ENCODE assay signal across 25 cellular contexts in the genomic region with DNA sequence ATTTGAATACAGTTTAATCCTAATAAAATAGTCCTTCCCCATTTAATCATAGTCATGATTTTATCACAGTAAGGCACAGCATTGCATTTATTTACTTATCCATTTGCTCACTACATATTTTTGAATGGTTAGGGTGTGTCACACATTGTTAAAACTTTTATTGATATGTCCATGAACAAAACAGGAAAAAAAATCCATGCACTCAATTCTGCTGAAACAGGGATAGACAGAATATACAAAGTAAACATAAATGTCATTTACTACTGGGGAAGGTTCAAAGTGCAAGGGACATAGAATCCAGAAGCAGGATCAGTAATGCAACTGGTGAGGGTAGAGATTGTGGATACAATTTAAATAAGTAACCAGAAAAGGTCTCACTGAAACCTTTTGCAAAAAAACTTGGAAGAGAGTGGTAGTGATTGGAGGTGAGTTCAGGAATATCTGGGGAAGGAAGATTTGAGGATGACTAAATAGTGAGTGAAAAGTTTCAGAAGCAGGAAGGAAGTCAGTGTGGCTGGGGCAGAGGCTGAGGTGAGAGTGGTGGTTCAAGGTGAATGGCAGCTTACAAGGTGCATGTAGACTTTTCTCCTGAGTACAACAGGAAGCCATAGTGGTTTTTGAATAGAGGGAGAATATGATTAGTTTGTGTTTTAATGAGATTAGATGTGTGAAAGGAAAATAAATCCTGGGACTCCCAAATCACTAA.
DNase-seq lines count a peak whose midpoint lies in the region; ATAC-seq, FAIRE-seq and TF ChIP-seq lines count a peak whose summit lies in the region.
"Had no signal": no experiment of that assay in that cellular context is flagged by ENCODE, and none has a peak within 500 bp of the region (broad histone marks: within the 10 kb centered on the region; RNA-seq: fewer than 3 reads in every experiment).

No MANE protein-coding gene starts in this region.

- H4K20me1 ChIP-seq in H1 (replicated peaks in 1 of 2; ENCODE audit: control insufficient read depth in 1 of 2, insufficient read depth in 2 of 2, low read length in 2 of 2) (no peaks in the 10 kb centered on the region), SK-N-SH (ENCODE audit: insufficient read depth) (no peaks in the 10 kb centered on the region)
- H4K20me1 ChIP-seq: BLaER1 had no signal

- H3K4me2 ChIP-seq in H1 (ENCODE audit: insufficient read depth in 1 of 2, low read depth in 2 of 2, low read length in 2 of 2) (no peak overlapping the region), SK-N-SH (no peak overlapping the region)
- H3K4me2 ChIP-seq: BLaER1, GM23338 had no signal

- H2AK5ac ChIP-seq in H1 (ENCODE audit: low read depth, low read length) = no peak overlapping the region

- H3K36me3 ChIP-seq in H1 (ENCODE audit: control insufficient read depth in 2 of 4, insufficient read depth in 4 of 4, low read length in 3 of 4) (no peaks in the 10 kb centered on the region), right lobe of liver (no peaks in the 10 kb centered on the region), SK-N-SH (replicated peaks in 1 of 2; ENCODE audit: control insufficient read depth in 1 of 2, insufficient read depth in 2 of 2, low read length in 1 of 2) (no peaks in the 10 kb centered on the region)
- H3K36me3 ChIP-seq: BLaER1 had no signal

- no peak overlapping the region for H4K91ac ChIP-seq in H1 (replicated peaks; ENCODE audit: insufficient read length, low read length)

- H3K9me2 ChIP-seq in SK-N-SH = no peaks in the 10 kb centered on the region

- H3K27me3 ChIP-seq in H1 (replicated peaks in 1 of 4; ENCODE audit: control insufficient read depth in 3 of 4, extremely low read depth in 1 of 4, insufficient read depth in 3 of 4, low read length in 3 of 4) (no peaks in the 10 kb centered on the region), right lobe of liver (no peaks in the 10 kb centered on the region), SK-N-SH (ENCODE audit: insufficient read depth) (no peaks in the 10 kb centered on the region)
- H3K27me3 ChIP-seq: BLaER1 had no signal

- H3K18ac ChIP-seq in H1 (ENCODE audit: extremely low read depth, low read length) = no peak overlapping the region

- no peaks in the 10 kb centered on the region for H3K9me3 Mint-ChIP-seq in type B pancreatic cell
- H3K9me3 Mint-ChIP-seq: GM23338 had no signal

- H3K23me2 ChIP-seq in H1 (ENCODE audit: low read depth, low read length) = no peaks in the 10 kb centered on the region

- H3K4me1 ChIP-seq in H1 (replicated peaks in 1 of 4; ENCODE audit: control insufficient read depth in 3 of 4, insufficient read depth in 4 of 4, low read length in 3 of 4) (no peaks in the 10 kb centered on the region), right lobe of liver (peaks cover 0 to 7% (median 3%) of the 10 kb centered on the region in 4 donors), SK-N-SH (ENCODE audit: control insufficient read depth in 1 of 2, insufficient read depth in 2 of 2, low read depth in 1 of 2, low read length in 1 of 2) (no peaks in the 10 kb centered on the region)
- H3K4me1 ChIP-seq: BLaER1 had no signal

- H3K14ac ChIP-seq in H1 (ENCODE audit: insufficient read length) = no peak overlapping the region

- H3K9ac ChIP-seq in H1 (replicated peaks in 1 of 4; ENCODE audit: extremely low read depth in 1 of 4, low read depth in 3 of 4, low read length in 3 of 4) (no peak overlapping the region), SK-N-SH (no peak overlapping the region)
- H3K9ac ChIP-seq: BLaER1 had no signal

- DNase-seq in LNCaP clone FGC (ENCODE audit: low read depth) = peak; percentile 39
- DNase-seq in H1 (ENCODE audit: low read depth in 1 of 2, low spot score in 2 of 2) = no peak
- no peak for DNase-seq in right lobe of liver
- DNase-seq in type B pancreatic cell (ENCODE audit: extremely low spot score, unreplicated experiment) = no peak
- DNase-seq in sciatic nerve (ENCODE audit: low spot score) = no peak
- DNase-seq in SK-N-SH = no peak
- no peak for DNase-seq in frontal cortex (ENCODE audit: low spot score in 2 of 2)
- DNase-seq: ACHN; CD4-positive, alpha-beta T cell; COR-L47; DMS 273 treated with DMSO at 0.1 percent for 48 hours; HCEC 1CT; NCI-H1105; NCI-H146; NCI-H2029; NCI-H2227 treated with DMSO at 0.1 percent for 48 hours; NCI-H510A treated with DMSO at 0.1 percent for 48 hours; NCI-H748 treated with DMSO at 0.1 percent for 48 hours; SIG-M5 had no signal

- H3K4me3 ChIP-seq in LNCaP clone FGC (ENCODE audit: low read depth, low read length) (no peak overlapping the region), H1 (ENCODE audit: extremely low read depth in 1 of 4, insufficient read depth in 2 of 4, low read depth in 3 of 4, low read length in 4 of 4) (no peak overlapping the region), right lobe of liver (no peak overlapping the region), SK-N-SH (ENCODE audit: low read depth in 2 of 2, low read length in 1 of 2) (no peak overlapping the region)
- H3K4me3 ChIP-seq: BLaER1, GM23338, K562 had no signal

- CTCF ChIA-PET in H1 (lab: Charles Lee; ENCODE audit: partially characterized antibody) (no interaction called here), SK-N-SH (lab: Yijun Ruan, JAX) (no interaction called here)

- no peaks in the 10 kb centered on the region for H3K79me1 ChIP-seq in H1 (ENCODE audit: low read depth, low read length)

- TF ChIP-seq CTCF in LNCaP clone FGC (IDR thresholded peaks at IDR 0.05; ENCODE audit: control insufficient read depth, extremely low read depth, insufficient read depth) (no peak), H1 (IDR thresholded peaks at IDR 0.05; ENCODE audit: control extremely low read depth in 1 of 3, insufficient read depth in 1 of 3, low read depth in 1 of 3, low read length in 3 of 3) (no peak), right lobe of liver (IDR thresholded peaks at IDR 0.05) (no peak), type B pancreatic cell (conservative IDR thresholded peaks at IDR 0.05) (no peak), SK-N-SH (IDR thresholded peaks at IDR 0.05) (no peak)

- no peak overlapping the region for H2BK120ac ChIP-seq in H1 (replicated peaks; ENCODE audit: low read depth, low read length)

- no peaks in the 10 kb centered on the region for H3K27me3 Mint-ChIP-seq in type B pancreatic cell
- H3K27me3 Mint-ChIP-seq: CD4-positive, alpha-beta T cell had no signal

- H4K5ac ChIP-seq in H1 (ENCODE audit: insufficient read length, low read depth, low read length) = no peak overlapping the region

- no peak overlapping the region for H2BK12ac ChIP-seq in H1 (ENCODE audit: low read depth, low read length)

- H3K27ac Mint-ChIP-seq in type B pancreatic cell = peak overlapping the region; percentile 0
- H3K27ac Mint-ChIP-seq: CD4-positive, alpha-beta T cell; GM23338 had no signal

- H3K27ac ChIP-seq in H1 (ENCODE audit: low read depth, low read length) = no peak overlapping the region
- no peak overlapping the region for H3K27ac ChIP-seq in right lobe of liver
- no peak overlapping the region for H3K27ac ChIP-seq in SK-N-SH (ENCODE audit: low read depth in 2 of 2, low read length in 1 of 2)
- H3K27ac ChIP-seq: BLaER1 had no signal

- ATAC-seq in right lobe of liver (peak; percentile 74 to 85 (median 79)), sciatic nerve (no peak)
- ATAC-seq: GM23338, K562, Panc1, SK-N-SH treated with all-trans-retinoic acid at 6 μM for 48 hours had no signal

- no peaks in the 10 kb centered on the region for H3K36me3 Mint-ChIP-seq in type B pancreatic cell

- POLR2A ChIA-PET in H1 (lab: Charles Lee; ENCODE audit: partially characterized antibody) = no interaction called here
- POLR2A ChIA-PET in SK-N-SH (lab: Yijun Ruan, JAX) = no interaction called here

- H3K79me2 ChIP-seq in H1 (ENCODE audit: control insufficient read depth in 1 of 2, insufficient read depth in 2 of 2, low read length in 2 of 2) (no peaks in the 10 kb centered on the region), SK-N-SH (ENCODE audit: insufficient read depth) (no peaks in the 10 kb centered on the region)

- TF ChIP-seq EP300 in H1 (IDR thresholded peaks at IDR 0.05; ENCODE audit: borderline replicate concordance in 1 of 2, low read depth in 2 of 2, low read length in 2 of 2) = no peak
- TF ChIP-seq EP300 in SK-N-SH (IDR thresholded peaks at IDR 0.05; ENCODE audit: borderline replicate concordance in 1 of 2, low read depth in 1 of 2, low read length in 1 of 2) = no peak

- no peak for TF ChIP-seq POLR2A in H1 (IDR thresholded peaks at IDR 0.05; ENCODE audit: control extremely low read depth in 1 of 2, low read depth in 2 of 2, low read length in 2 of 2)
- TF ChIP-seq POLR2A in right lobe of liver (IDR thresholded peaks at IDR 0.05) = no peak

- H3K4me3 Mint-ChIP-seq in type B pancreatic cell = no peak overlapping the region
- H3K4me3 Mint-ChIP-seq: CD4-positive, alpha-beta T cell; GM23338 had no signal

- H2AFZ ChIP-seq in H1 (ENCODE audit: low read length) = 0 out of 2 replicates have a peak overlapping the region, but pooled peaks have one; percentile 20
- H2AFZ ChIP-seq in SK-N-SH (ENCODE audit: low read depth) = no peak overlapping the region
- H2AFZ ChIP-seq: GM23338 had no signal

- no peak overlapping the region for H3K56ac ChIP-seq in H1 (replicated peaks; ENCODE audit: insufficient read length, low read depth, low read length)

- no peak for TF ChIP-seq RAD21 in H1 (IDR thresholded peaks at IDR 0.05 in 1 of 2, conservative IDR thresholded peaks at IDR 0.05 in 1 of 2; ENCODE audit: low read depth in 2 of 2, low read length in 2 of 2)
- no peak for TF ChIP-seq RAD21 in SK-N-SH (IDR thresholded peaks at IDR 0.05; ENCODE audit: low read length)

- H2BK5ac ChIP-seq in H1 (ENCODE audit: low read depth, low read length) = no peak overlapping the region

- no peak overlapping the region for H3K4ac ChIP-seq in H1 (replicated peaks; ENCODE audit: insufficient read length, low read depth, low read length)

- no peaks in the 10 kb centered on the region for H3F3A ChIP-seq in SK-N-SH (replicated peaks; ENCODE audit: insufficient read depth)

- no peak overlapping the region for H2BK15ac ChIP-seq in H1 (ENCODE audit: low read length)

- no peaks in the 10 kb centered on the region for H3K4me1 Mint-ChIP-seq in type B pancreatic cell (ENCODE audit: unreplicated experiment)
- H3K4me1 Mint-ChIP-seq: GM23338 had no signal

- H2BK20ac ChIP-seq in H1 (ENCODE audit: low read length) = no peak overlapping the region

- intact Hi-C loops in right lobe of liver (cut with DNase I) (no loop called here), sciatic nerve (cut with DNase I) (no loop called here)

- no peak overlapping the region for H3K23ac ChIP-seq in H1 (ENCODE audit: insufficient read length)

- no peak overlapping the region for H4K8ac ChIP-seq in H1 (ENCODE audit: extremely low read depth, insufficient read depth, low read length)

- H3K9me3 ChIP-seq in H1 (ENCODE audit: insufficient read depth in 2 of 2, low read depth in 1 of 2, low read length in 1 of 2) (no peaks in the 10 kb centered on the region), right lobe of liver (no peaks in the 10 kb centered on the region), SK-N-SH (no peaks in the 10 kb centered on the region)
- H3K9me3 ChIP-seq: BLaER1 had no signal

- no peak for FAIRE-seq in H1 (lab: Jason Lieb, UNC)
- FAIRE-seq in frontal cortex (lab: Jason Lieb, UNC) = no peak
- FAIRE-seq: GM12891, K562 had no signal

TF ChIP-seq in H1, 55 proteins besides CTCF, POLR2A, EP300 and RAD21 (continues in another document):
- TF ChIP-seq JUN (IDR thresholded peaks at IDR 0.05; ENCODE audit: low read depth, low read length) = no peak
- no peak for TF ChIP-seq NRF1 (IDR thresholded peaks at IDR 0.05; ENCODE audit: low read depth, low read length)

TF ChIP-seq in SK-N-SH, 30 proteins besides CTCF, POLR2A, EP300 and RAD21 (continues in another document):
- TF ChIP-seq POLR2AphosphoS5 (IDR thresholded peaks at IDR 0.05; ENCODE audit: low read depth, low read length) = no peak
